Comparison of ENCODE assay signal across 13 cellular contexts in genomic region chr18:9642799-9643445, GRCh38. TPM values are rescaled to one million over a fixed set of nuclear protein-coding genes. Genes with fewer than 3 reads are reported as not detected.
DNase-seq lines count a peak whose midpoint lies in the region; ATAC-seq and TF ChIP-seq lines count a peak whose summit lies in the region.
"Had no signal": no experiment of that assay in that cellular context is flagged by ENCODE, and none has a peak within 500 bp of the region (broad histone marks: within the 10 kb centered on the region; RNA-seq: fewer than 3 reads in every experiment).

No MANE protein-coding gene starts in this region.

- WGBS in smooth muscle cell (ENCODE audit: low lambda C conversion rate): 62% methylated on average over 9 of the region's 9 CpGs

- H3K27me3 ChIP-seq in smooth muscle cell (ENCODE audit: low read depth): no peaks in the 10 kb centered on the region
- H3K27me3 ChIP-seq: ascending aorta had no signal

- no peaks in the 10 kb centered on the region for H3K36me3 Mint-ChIP-seq in activated naive CD4-positive, alpha-beta T cell treated with anti-CD3 and anti-CD28 coated beads, Interleukin-2, amount 10 ng/mL, durations not matched to agents 7 days and 5 days
- H3K36me3 Mint-ChIP-seq in activated naive CD4-positive, alpha-beta T cell treated with anti-CD3 and anti-CD28 coated beads, Interleukin-2, amount 50 U/mL, for 72 hours: no peaks in the 10 kb centered on the region
- no peaks in the 10 kb centered on the region for H3K36me3 Mint-ChIP-seq in brain

- H3K27ac Mint-ChIP-seq in activated naive CD4-positive, alpha-beta T cell treated with anti-CD3 and anti-CD28 coated beads, Interleukin-2, amount 10 ng/mL, durations not matched to agents 7 days and 5 days: peak overlapping the region; percentile 45
- H3K27ac Mint-ChIP-seq in activated naive CD4-positive, alpha-beta T cell treated with anti-CD3 and anti-CD28 coated beads, Interleukin-2, amount 50 U/mL, for 72 hours: no peak overlapping the region
- peak overlapping the region in 4 of 5 experiments; percentile 21 to 75 (median 68) for H3K27ac Mint-ChIP-seq in brain

- intact Hi-C loops in sciatic nerve (cut with DNase I): no loop called here

- H3K9me3 ChIP-seq in smooth muscle cell (replicated peaks; ENCODE audit: low read depth): no peaks in the 10 kb centered on the region
- H3K9me3 ChIP-seq: ascending aorta had no signal

- no peak overlapping the region for H3K4me3 Mint-ChIP-seq in activated naive CD4-positive, alpha-beta T cell treated with anti-CD3 and anti-CD28 coated beads, Interleukin-2, amount 10 ng/mL, durations not matched to agents 7 days and 5 days
- H3K4me3 Mint-ChIP-seq in brain: no peak overlapping the region

- no peaks in the 10 kb centered on the region for H3K36me3 ChIP-seq in smooth muscle cell (ENCODE audit: low read depth)
- H3K36me3 ChIP-seq: ascending aorta had no signal

- H3K9me3 Mint-ChIP-seq in activated naive CD4-positive, alpha-beta T cell treated with anti-CD3 and anti-CD28 coated beads, Interleukin-2, amount 10 ng/mL, durations not matched to agents 7 days and 5 days: no peaks in the 10 kb centered on the region
- no peaks in the 10 kb centered on the region for H3K9me3 Mint-ChIP-seq in activated naive CD4-positive, alpha-beta T cell treated with anti-CD3 and anti-CD28 coated beads, Interleukin-2, amount 50 U/mL, for 72 hours
- H3K9me3 Mint-ChIP-seq in brain: no peaks in the 10 kb centered on the region

- TF ChIP-seq CTCF in brain (conservative IDR thresholded peaks at IDR 0.05) (no peak), smooth muscle cell (IDR thresholded peaks at IDR 0.05; ENCODE audit: borderline replicate concordance, insufficient read depth, poor library complexity, severe bottlenecking) (no peak)

- no peaks in the 10 kb centered on the region for H3F3A ChIP-seq in smooth muscle cell (ENCODE audit: low read depth)

- peak overlapping the region; percentile 57 for H3K4me2 ChIP-seq in smooth muscle cell

- peak overlapping the region; percentile 99 for H3K27ac ChIP-seq in smooth muscle cell (ENCODE audit: low read depth)
- H3K27ac ChIP-seq: ascending aorta had no signal

- H2AFZ ChIP-seq in smooth muscle cell (ENCODE audit: low read depth): no peak overlapping the region

- DNase-seq in activated naive CD4-positive, alpha-beta T cell treated with anti-CD3 and anti-CD28 coated beads, Interleukin-2, amount 10 ng/mL, durations not matched to agents 7 days and 5 days: no peak
- no peak for DNase-seq in activated naive CD4-positive, alpha-beta T cell treated with anti-CD3 and anti-CD28 coated beads, Interleukin-2, amount 50 U/mL, for 72 hours (ENCODE audit: low spot score in 2 of 2)
- DNase-seq in iPS-NIHi7 (ENCODE audit: extremely low spot score) (peak; percentile 45), smooth muscle cell (lab: John Stamatoyannopoulos, UW; ENCODE audit: unreplicated experiment) (no peak), sciatic nerve (ENCODE audit: low spot score) (no peak), Kasumi-1 (lab: John Stamatoyannopoulos, UW) (no peak)
- no peak for DNase-seq in activated CD4-positive, CD25-positive, alpha-beta regulatory T cell treated with anti-CD3 and anti-CD28 coated beads, Interleukin-2, amount 50 U/mL, for 72 hours
- DNase-seq: activated CD8-positive, alpha-beta memory T cell treated with anti-CD3 and anti-CD28 coated beads, Interleukin-2, amount 50 U/mL, for 4 hours; NCI-H1092; NK-92 treated with Interleukin-12 subunit alpha and Interleukin-12 subunit beta, amount 100 ng/mL, for 24 hours; stimulated activated CD4-positive, alpha-beta T cell treated with anti-CD3 and anti-CD28 coated beads, Interleukin-2, amount 100 ng/mL, for 24 hours had no signal

- H3K4me1 Mint-ChIP-seq in activated naive CD4-positive, alpha-beta T cell treated with anti-CD3 and anti-CD28 coated beads, Interleukin-2, amount 10 ng/mL, durations not matched to agents 7 days and 5 days: no peaks in the 10 kb centered on the region
- peaks cover 19% of the 10 kb centered on the region for H3K4me1 Mint-ChIP-seq in brain

- CTCF ChIA-PET in activated naive CD4-positive, alpha-beta T cell treated with anti-CD3 and anti-CD28 coated beads, Interleukin-2, amount 10 ng/mL, durations not matched to agents 7 days and 5 days (lab: Charles Lee): no interaction called here

- H3K9ac ChIP-seq in smooth muscle cell (ENCODE audit: low read depth): peak overlapping the region; percentile 84

- H3K79me2 ChIP-seq in smooth muscle cell (ENCODE audit: low read depth): no peaks in the 10 kb centered on the region

- H3K27me3 Mint-ChIP-seq in activated naive CD4-positive, alpha-beta T cell treated with anti-CD3 and anti-CD28 coated beads, Interleukin-2, amount 10 ng/mL, durations not matched to agents 7 days and 5 days: peaks cover 9% of the 10 kb centered on the region
- H3K27me3 Mint-ChIP-seq in brain: peaks cover 2% of the 10 kb centered on the region

- H3K4me1 ChIP-seq in smooth muscle cell (ENCODE audit: low read depth): peaks cover 6% of the 10 kb centered on the region

- H3K4me3 ChIP-seq in smooth muscle cell: no peak overlapping the region
- H3K4me3 ChIP-seq: ascending aorta had no signal

- no peaks in the 10 kb centered on the region for H4K20me1 ChIP-seq in smooth muscle cell (ENCODE audit: low read depth)

- no peak for ATAC-seq in activated naive CD4-positive, alpha-beta T cell treated with anti-CD3 and anti-CD28 coated beads, Interleukin-2, amount 50 U/mL, for 72 hours
- no peak for ATAC-seq in sciatic nerve

RNA-seq across cellular contexts. Expression of gene PPP4R1, which starts 28.6 kb away (rescaled TPM):
- total RNA-seq in activated naive CD4-positive, alpha-beta T cell treated with anti-CD3 and anti-CD28 coated beads, Interleukin-2, amount 50 U/mL, for 72 hours: 10 to 100 TPM; 22.6 to 26.7 TPM
- polyA plus RNA-seq in brain (ENCODE audit: insufficient read depth, low read depth, low replicate concordance): 35.5 TPM
- 78.4 and 89.7 TPM in 2 replicates for total RNA-seq in smooth muscle cell
- polyA plus RNA-seq in smooth muscle cell: 25.9 and 27.5 TPM in 2 replicates
- total RNA-seq in sciatic nerve: 145 TPM

Comparison
In these comparisons a context has a peak if more than half of its experiments do, and no peak if none do; other contexts are left out.
1. H3K27ac Mint-ChIP-seq: peak in activated naive CD4-positive, alpha-beta T cell treated with anti-CD3 and anti-CD28 coated beads, Interleukin-2, amount 10 ng/mL, durations not matched to agents 7 days and 5 days (single experiment) and brain (4 of 5); none in activated naive CD4-positive, alpha-beta T cell treated with anti-CD3 and anti-CD28 coated beads, Interleukin-2, amount 50 U/mL, for 72 hours (0 of 2).